In genomic region chr15:69126054-69126469, GRCh38 we compare ENCODE assay signal across 14 cellular contexts. TPM values are rescaled to one million over a fixed set of nuclear protein-coding genes. Genes with fewer than 3 reads are reported as not detected.
DNase-seq lines count a peak whose midpoint lies in the region; ATAC-seq and TF ChIP-seq lines count a peak whose summit lies in the region.
"Had no signal": no experiment of that assay in that cellular context is flagged by ENCODE, and none has a peak within 500 bp of the region (broad histone marks: within the 10 kb centered on the region; RNA-seq: fewer than 3 reads in every experiment).

No MANE protein-coding gene starts in this region.

- H3K36me3 ChIP-seq in brain microvascular endothelial cell (replicated peaks) = no peaks in the 10 kb centered on the region
- H3K36me3 ChIP-seq in mesenchymal stem cell (ENCODE audit: control insufficient read depth in 1 of 2, insufficient read depth in 2 of 2, low read depth in 1 of 2, low read length in 2 of 2) = no peaks in the 10 kb centered on the region
- H3K36me3 ChIP-seq: esophagus squamous epithelium, spleen had no signal

- no peak overlapping the region for H3K4me3 ChIP-seq in brain microvascular endothelial cell (ENCODE audit: low read depth, low read length)
- no peak overlapping the region for H3K4me3 ChIP-seq in mesenchymal stem cell (ENCODE audit: insufficient read depth in 1 of 2, low read depth in 1 of 2, low read length in 2 of 2)
- H3K4me3 ChIP-seq: esophagus squamous epithelium, spleen had no signal

- no peak for TF ChIP-seq CTCF in brain microvascular endothelial cell (IDR thresholded peaks at IDR 0.05; ENCODE audit: low read depth, low read length, missing control alignments)

- H3K4ac ChIP-seq in mesenchymal stem cell (ENCODE audit: low read depth in 1 of 2, low read length in 2 of 2) = no peak overlapping the region

- H3K9me3 ChIP-seq in mesenchymal stem cell (ENCODE audit: control insufficient read depth, low read length) = no peaks in the 10 kb centered on the region
- H3K9me3 ChIP-seq: esophagus squamous epithelium, spleen had no signal

- no peak overlapping the region for H2BK5ac ChIP-seq in mesenchymal stem cell (ENCODE audit: low read depth, low read length, poor library complexity, severe bottlenecking)

- 68% methylated on average over 2 of the region's 3 CpGs for WGBS in mesenchymal stem cell

- in situ Hi-C loops in brain microvascular endothelial cell (cut with HindIII; ENCODE audit: low pct_ligation_motif_present, low sequenced_read_pairs) = no loop called here

- H4K91ac ChIP-seq in mesenchymal stem cell (ENCODE audit: low read length) = no peak overlapping the region

- H2AK5ac ChIP-seq in mesenchymal stem cell (ENCODE audit: low read length, severe bottlenecking) = no peak overlapping the region

- H3K23ac ChIP-seq in mesenchymal stem cell (ENCODE audit: low read length in 2 of 2) = no peak overlapping the region

- no peak for ATAC-seq in HG03469 (IDR thresholded peaks at IDR 0.05; ENCODE audit: unreplicated experiment)

- no peak overlapping the region for H3K14ac ChIP-seq in mesenchymal stem cell (ENCODE audit: low read length in 2 of 2)

- no peak overlapping the region for H3K4me2 ChIP-seq in mesenchymal stem cell (ENCODE audit: low read length, poor library complexity, severe bottlenecking)

- no peak overlapping the region for H2BK15ac ChIP-seq in mesenchymal stem cell (ENCODE audit: low read depth, poor library complexity, severe bottlenecking)

- no peak overlapping the region for H2BK12ac ChIP-seq in mesenchymal stem cell (ENCODE audit: low read length in 2 of 2)

- no peak overlapping the region for H4K8ac ChIP-seq in mesenchymal stem cell (ENCODE audit: low read length)

- H3K27me3 ChIP-seq in brain microvascular endothelial cell (replicated peaks) = no peaks in the 10 kb centered on the region
- H3K27me3 ChIP-seq in mesenchymal stem cell (ENCODE audit: control insufficient read depth in 1 of 2, insufficient read depth in 1 of 2, low read length in 2 of 2) = peaks cover 11 to 28% of the 10 kb centered on the region in 2 experiments
- H3K27me3 ChIP-seq: esophagus squamous epithelium, spleen had no signal

- no peak overlapping the region for H3K27ac ChIP-seq in brain microvascular endothelial cell
- no peak overlapping the region for H3K27ac ChIP-seq in mesenchymal stem cell (ENCODE audit: low read length, poor library complexity, severe bottlenecking)

- no peak overlapping the region for H3K9ac ChIP-seq in mesenchymal stem cell (ENCODE audit: low read length)

- H3K79me1 ChIP-seq in mesenchymal stem cell (replicated peaks; ENCODE audit: low read length, poor library complexity, severe bottlenecking) = no peaks in the 10 kb centered on the region

- peaks cover 14% of the 10 kb centered on the region for H3K4me1 ChIP-seq in mesenchymal stem cell (ENCODE audit: control insufficient read depth, insufficient read depth, low read depth, low read length)

- H2BK120ac ChIP-seq in mesenchymal stem cell (ENCODE audit: low read depth, low read length) = no peak overlapping the region

- H2AFZ ChIP-seq in mesenchymal stem cell (ENCODE audit: low read depth, low read length) = no peak overlapping the region

- no peak overlapping the region for H3K18ac ChIP-seq in mesenchymal stem cell (ENCODE audit: low read depth in 1 of 2, low read length in 2 of 2)

- DNase-seq in DMS53 (lab: John Stamatoyannopoulos, UW) = peak; percentile 71
- peak; percentile 15 for DNase-seq in LoVo (ENCODE audit: low spot score)
- peak; percentile 83 for DNase-seq in brain microvascular endothelial cell
- peak; percentile 60 for DNase-seq in mesenchymal stem cell
- no peak for DNase-seq in pons (ENCODE audit: low spot score)
- no peak for DNase-seq in effector CD4-positive, alpha-beta T cell
- DNase-seq in ureter (ENCODE audit: low spot score) = no peak
- DNase-seq: activated CD4-positive, alpha-beta memory T cell treated with anti-CD3 and anti-CD28 coated beads, Interleukin-2, amount 10 ng/mL, durations not matched to agents 7 days and 5 days; aorta; DND-41; esophagus squamous epithelium; NCI-H345; spleen had no signal

RNA-seq across cellular contexts. Expression of gene GLCE, which starts 34.4 kb away (rescaled TPM):
- polyA plus RNA-seq in mesenchymal stem cell (2013, experiment 1 of 2) = 15.5 TPM
- polyA plus RNA-seq in mesenchymal stem cell (2013, experiment 2 of 2) = 15.7 TPM
- total RNA-seq in ureter = 15.5 TPM

Comparison
In these comparisons a context has a peak if more than half of its experiments do, and no peak if none do; other contexts are left out.
1. DNase-seq: peak in DMS53 (single experiment), LoVo (single experiment), brain microvascular endothelial cell (single experiment) and mesenchymal stem cell (single experiment); none in pons (single experiment), effector CD4-positive, alpha-beta T cell (single experiment) and ureter (single experiment).